ENCODE assay signal across 34 cellular contexts in genomic region chr20:25103526-25103925, GRCh38. TPM values are rescaled to one million over a fixed set of nuclear protein-coding genes. Genes with fewer than 3 reads are reported as not detected.
"Had no signal": no experiment of that assay in that cellular context is flagged by ENCODE, and none has a peak within 500 bp of the region (broad histone marks: within the 10 kb centered on the region; RNA-seq: fewer than 3 reads in every experiment).

No MANE protein-coding gene starts in this region.

- H3K4me1 Mint-ChIP-seq: activated CD4-positive, alpha-beta T cell treated with anti-CD3 and anti-CD28 coated beads, Interleukin-2, amount 10 ng/mL, durations not matched to agents 24 days and 14 days; endodermal cell had no signal

- H3K9me3 ChIP-seq: adrenal gland, body of pancreas, gastroesophageal sphincter had no signal

- H3K36me3 ChIP-seq: adrenal gland, gastroesophageal sphincter had no signal

- H3K27me3 ChIP-seq: adrenal gland, body of pancreas had no signal

- H3K9me3 Mint-ChIP-seq: activated CD4-positive, alpha-beta memory T cell treated with anti-CD3 and anti-CD28 coated beads for 36 hours; activated CD4-positive, alpha-beta T cell treated with anti-CD3 and anti-CD28 coated beads, Interleukin-2, amount 10 ng/mL, durations not matched to agents 24 days and 14 days; activated naive CD4-positive, alpha-beta T cell treated with anti-CD3 and anti-CD28 coated beads for 36 hours; activated naive CD4-positive, alpha-beta T cell treated with anti-CD3 and anti-CD28 coated beads, Interleukin-2, amount 50 U/mL, for 24 hours; activated naive CD8-positive, alpha-beta T cell treated with anti-CD3 and anti-CD28 coated beads for 36 hours; activated naive CD8-positive, alpha-beta T cell treated with anti-CD3 and anti-CD28 coated beads, Interleukin-2, amount 50 U/mL, for 24 hours; activated T-helper 1 cell treated with anti-CD3 and anti-CD28 coated beads, Interleukin-12 subunit alpha, Interleukin-12 subunit beta, Interleukin-2, Interleukin-4 antibody, amounts not matched to agents 30 ng/mL and 10 ng/mL and 1 ng/mL, durations not matched to agents 14 hours and 24 hours and 36 hours; activated T-helper 2 cell treated with anti-CD3 and anti-CD28 coated beads, Interferon-gamma antibody, Interleukin-2, Interleukin-4, amounts not matched to agents 10 μg/mL and 5 μg/mL and 100 μg/mL, durations not matched to agents 14 hours and 24 hours and 36 hours; dendritic cell treated with granulocyte-macrophage colony-stimulating factor and Interleukin-4, amounts not matched to agents 40 ng/mL and 50 ng/mL, for 4 days had no signal

- ATAC-seq: activated CD4-positive, alpha-beta T cell treated with anti-CD3 and anti-CD28 coated beads for 36 hours; activated CD8-positive, alpha-beta memory T cell treated with anti-CD3 and anti-CD28 coated beads, Interleukin-2, amount 10 ng/mL, durations not matched to agents 7 days and 5 days; activated CD8-positive, alpha-beta T cell treated with anti-CD3 and anti-CD28 coated beads, Interleukin-2, amount 10 ng/mL, durations not matched to agents 7 days and 5 days; activated naive CD8-positive, alpha-beta T cell treated with anti-CD3 and anti-CD28 coated beads, Interleukin-2, amount 50 U/mL, for 24 hours; body of pancreas; esophagus mucosa; foreskin keratinocyte; gastroesophageal sphincter had no signal

- H3K4me1 ChIP-seq: adrenal gland, body of pancreas, foreskin keratinocyte, gastroesophageal sphincter had no signal

- H3K4me3 ChIP-seq: adrenal gland, body of pancreas, coronary artery, dorsolateral prefrontal cortex, gastroesophageal sphincter had no signal

- H3K27ac ChIP-seq: adrenal gland, body of pancreas, coronary artery, dorsolateral prefrontal cortex, foreskin keratinocyte, gastroesophageal sphincter had no signal

- H3K36me3 Mint-ChIP-seq: activated CD4-positive, alpha-beta memory T cell treated with anti-CD3 and anti-CD28 coated beads for 36 hours; activated CD8-positive, alpha-beta memory T cell treated with anti-CD3 and anti-CD28 coated beads, Interleukin-2, amount 10 ng/mL, durations not matched to agents 7 days and 5 days; activated naive CD4-positive, alpha-beta T cell treated with anti-CD3 and anti-CD28 coated beads, Interleukin-2, amount 50 U/mL, for 24 hours; activated naive CD8-positive, alpha-beta T cell treated with anti-CD3 and anti-CD28 coated beads for 36 hours had no signal

- H3K27ac Mint-ChIP-seq: activated CD4-positive, alpha-beta memory T cell treated with anti-CD3 and anti-CD28 coated beads for 36 hours; activated CD4-positive, alpha-beta T cell treated with anti-CD3 and anti-CD28 coated beads for 36 hours; activated CD4-positive, alpha-beta T cell treated with anti-CD3 and anti-CD28 coated beads, Interleukin-2, amount 10 ng/mL, durations not matched to agents 24 days and 14 days; activated CD8-positive, alpha-beta memory T cell treated with anti-CD3 and anti-CD28 coated beads, Interleukin-2, amount 10 ng/mL, durations not matched to agents 7 days and 5 days; activated CD8-positive, alpha-beta T cell treated with anti-CD3 and anti-CD28 coated beads, Interleukin-2, amount 10 ng/mL, durations not matched to agents 7 days and 5 days; activated naive CD4-positive, alpha-beta T cell treated with anti-CD3 and anti-CD28 coated beads for 36 hours; activated naive CD4-positive, alpha-beta T cell treated with anti-CD3 and anti-CD28 coated beads, Interleukin-2, amount 50 U/mL, for 24 hours; activated naive CD8-positive, alpha-beta T cell treated with anti-CD3 and anti-CD28 coated beads for 36 hours; activated naive CD8-positive, alpha-beta T cell treated with anti-CD3 and anti-CD28 coated beads, Interleukin-2, amount 50 U/mL, for 24 hours; activated T-helper 1 cell treated with anti-CD3 and anti-CD28 coated beads, Interleukin-12 subunit alpha, Interleukin-12 subunit beta, Interleukin-2, Interleukin-4 antibody, amounts not matched to agents 30 ng/mL and 10 ng/mL and 1 ng/mL, durations not matched to agents 14 hours and 24 hours and 36 hours; activated T-helper 2 cell treated with anti-CD3 and anti-CD28 coated beads, Interferon-gamma antibody, Interleukin-2, Interleukin-4, amounts not matched to agents 10 μg/mL and 5 μg/mL and 100 μg/mL, durations not matched to agents 14 hours and 24 hours and 36 hours; dendritic cell treated with granulocyte-macrophage colony-stimulating factor and Interleukin-4, amounts not matched to agents 40 ng/mL and 50 ng/mL, for 4 days; endodermal cell had no signal

- H3K4me3 Mint-ChIP-seq: activated CD4-positive, alpha-beta memory T cell treated with anti-CD3 and anti-CD28 coated beads for 36 hours; activated CD4-positive, alpha-beta T cell treated with anti-CD3 and anti-CD28 coated beads for 36 hours; activated CD4-positive, alpha-beta T cell treated with anti-CD3 and anti-CD28 coated beads, Interleukin-2, amount 10 ng/mL, durations not matched to agents 24 days and 14 days; activated CD8-positive, alpha-beta memory T cell treated with anti-CD3 and anti-CD28 coated beads, Interleukin-2, amount 10 ng/mL, durations not matched to agents 7 days and 5 days; activated CD8-positive, alpha-beta T cell treated with anti-CD3 and anti-CD28 coated beads, Interleukin-2, amount 10 ng/mL, durations not matched to agents 7 days and 5 days; activated naive CD4-positive, alpha-beta T cell treated with anti-CD3 and anti-CD28 coated beads for 36 hours; activated naive CD4-positive, alpha-beta T cell treated with anti-CD3 and anti-CD28 coated beads, Interleukin-2, amount 50 U/mL, for 24 hours; activated naive CD8-positive, alpha-beta T cell treated with anti-CD3 and anti-CD28 coated beads for 36 hours; activated naive CD8-positive, alpha-beta T cell treated with anti-CD3 and anti-CD28 coated beads, Interleukin-2, amount 50 U/mL, for 24 hours; activated T-helper 1 cell treated with anti-CD3 and anti-CD28 coated beads, Interleukin-12 subunit alpha, Interleukin-12 subunit beta, Interleukin-2, Interleukin-4 antibody, amounts not matched to agents 30 ng/mL and 10 ng/mL and 1 ng/mL, durations not matched to agents 14 hours and 24 hours and 36 hours; dendritic cell treated with granulocyte-macrophage colony-stimulating factor and Interleukin-4, amounts not matched to agents 40 ng/mL and 50 ng/mL, for 4 days; endodermal cell had no signal

- DNase-seq: activated CD4-positive, alpha-beta memory T cell treated with anti-CD3 and anti-CD28 coated beads for 36 hours; activated CD4-positive, alpha-beta T cell treated with anti-CD3 and anti-CD28 coated beads for 36 hours; activated CD4-positive, alpha-beta T cell treated with anti-CD3 and anti-CD28 coated beads, Interleukin-2, amount 10 ng/mL, durations not matched to agents 24 days and 14 days; activated CD4-positive, CD25-positive, alpha-beta regulatory T cell; activated CD4-positive, CD25-positive, alpha-beta regulatory T cell treated with anti-CD3 and anti-CD28 coated beads, Interleukin-2, amount 50 U/mL, for 72 hours; activated CD8-positive, alpha-beta memory T cell treated with anti-CD3 and anti-CD28 coated beads, Interleukin-2, amount 10 ng/mL, durations not matched to agents 7 days and 5 days; activated CD8-positive, alpha-beta memory T cell treated with anti-CD3 and anti-CD28 coated beads, Interleukin-2, amount 50 U/mL, for 4 hours; activated CD8-positive, alpha-beta T cell treated with anti-CD3 and anti-CD28 coated beads, Interleukin-2, amount 10 ng/mL, durations not matched to agents 7 days and 5 days; activated effector memory CD4-positive, alpha-beta T cell treated with anti-CD3 and anti-CD28 coated beads, Interleukin-2, amount 50 U/mL, for 16 hours; activated naive CD4-positive, alpha-beta T cell treated with anti-CD3 and anti-CD28 coated beads for 36 hours; activated naive CD8-positive, alpha-beta T cell treated with anti-CD3 and anti-CD28 coated beads for 36 hours; activated naive CD8-positive, alpha-beta T cell treated with anti-CD3 and anti-CD28 coated beads, Interleukin-2, amount 50 U/mL, for 24 hours; activated T-cell treated with anti-CD3 and anti-CD28 coated beads, Interleukin-2, amount 50 U/mL, for 1 hour; activated T-cell treated with anti-CD3 and anti-CD28 coated beads, Interleukin-2, amount 50 U/mL, for 48 hours; adrenal gland; amygdala; aorta; body of pancreas; dorsolateral prefrontal cortex; effector memory CD4-positive, alpha-beta T cell; endodermal cell; foreskin keratinocyte; T-helper 2 cell had no signal

RNA-seq across cellular contexts. Expression of gene VSX1, which starts 21.6 kb away (rescaled TPM):
- total RNA-seq: activated CD4-positive, alpha-beta memory T cell treated with anti-CD3 and anti-CD28 coated beads for 36 hours; activated CD4-positive, alpha-beta T cell treated with anti-CD3 and anti-CD28 coated beads for 36 hours; activated CD4-positive, alpha-beta T cell treated with anti-CD3 and anti-CD28 coated beads, Interleukin-2, amount 10 ng/mL, durations not matched to agents 24 days and 14 days; activated CD8-positive, alpha-beta memory T cell treated with anti-CD3 and anti-CD28 coated beads for 36 hours; activated CD8-positive, alpha-beta memory T cell treated with anti-CD3 and anti-CD28 coated beads, Interleukin-2, amount 10 ng/mL, durations not matched to agents 7 days and 5 days; activated CD8-positive, alpha-beta T cell treated with anti-CD3 and anti-CD28 coated beads, Interleukin-2, amount 10 ng/mL, durations not matched to agents 7 days and 5 days; activated naive CD4-positive, alpha-beta T cell treated with anti-CD3 and anti-CD28 coated beads for 36 hours; activated naive CD8-positive, alpha-beta T cell treated with anti-CD3 and anti-CD28 coated beads for 36 hours; activated T-helper 1 cell treated with anti-CD3 and anti-CD28 coated beads, Interleukin-12 subunit alpha, Interleukin-12 subunit beta, Interleukin-2, Interleukin-4 antibody, amounts not matched to agents 30 ng/mL and 10 ng/mL and 1 ng/mL, durations not matched to agents 14 hours and 24 hours and 36 hours; activated T-helper 2 cell treated with anti-CD3 and anti-CD28 coated beads, Interferon-gamma antibody, Interleukin-2, Interleukin-4, amounts not matched to agents 10 μg/mL and 5 μg/mL and 100 μg/mL, durations not matched to agents 14 hours and 24 hours and 36 hours; aorta; endodermal cell; epithelial cell of proximal tubule; esophagus mucosa; foreskin keratinocyte; gastroesophageal sphincter; glomerular endothelial cell; T-helper 1 cell treated with Interleukin-12 subunit alpha and Interleukin-12 subunit beta and Interleukin-4 antibody, amounts not matched to agents 30 ng/mL and 1 ng/mL, for 36 hours had no signal
